8 cellular contexts compared by ENCODE assay signal in the genomic region with DNA sequence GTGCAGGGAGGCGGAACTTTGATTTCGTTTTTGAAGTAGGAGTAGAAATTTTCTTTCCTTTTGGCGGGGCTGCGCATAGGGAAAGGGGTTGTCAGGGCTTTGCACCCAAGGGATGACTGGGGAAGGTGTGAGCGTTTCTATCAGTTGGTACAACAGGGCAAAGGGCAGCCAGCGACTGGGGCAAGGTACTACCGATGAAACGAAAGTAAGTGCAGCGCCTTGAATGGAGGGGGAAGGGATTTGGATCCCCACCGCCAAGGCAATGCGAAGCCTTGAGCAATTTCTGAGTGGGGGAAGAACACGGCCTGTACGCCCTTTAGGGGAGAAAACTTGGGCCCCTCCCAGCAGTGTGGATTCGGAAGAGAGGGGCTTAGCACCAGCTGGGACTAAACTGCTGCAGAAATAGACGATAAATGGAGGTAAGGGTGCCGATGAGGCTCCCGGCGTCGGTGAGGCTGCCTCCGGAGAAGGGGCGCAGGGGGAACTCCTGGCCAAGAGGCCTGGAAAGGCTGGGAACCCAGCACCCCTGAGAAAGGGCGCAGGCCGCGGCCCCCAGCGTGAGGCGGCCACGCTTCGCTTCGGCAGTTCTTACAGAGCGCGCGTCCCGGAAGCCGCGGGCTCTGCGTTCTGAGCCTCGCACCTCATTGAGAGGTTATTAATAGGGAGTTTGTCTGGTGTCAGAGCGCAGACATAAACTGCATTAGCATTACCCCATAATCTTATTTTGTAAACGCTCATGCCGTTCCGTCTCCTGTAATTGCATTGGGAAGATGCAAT.
DNase-seq lines count a peak whose midpoint lies in the region; ATAC-seq lines count a peak whose summit lies in the region.

No MANE protein-coding gene starts in this region.

- WGBS in iPS DF 6.9 (ENCODE audit: insufficient coverage, insufficient read length) = no CpG with 5 or more reads among the region's 41 CpGs

- ATAC-seq in GM19397 (IDR thresholded peaks at IDR 0.05; ENCODE audit: unreplicated experiment) = no peak

- H3K36me3 ChIP-seq in iPS DF 6.9 (ENCODE audit: control insufficient read depth, insufficient read depth, low read length) (no peaks in the 10 kb centered on the region), HAP-1 (replicated peaks) (no peaks in the 10 kb centered on the region)

- peak overlapping the region; percentile 4; the same call in 1 of the 2 replicates for H3K4me3 ChIP-seq in iPS DF 6.9 (ENCODE audit: low read length)
- no peak overlapping the region for H3K4me3 ChIP-seq in HAP-1

- no peaks in the 10 kb centered on the region for H3K9me3 ChIP-seq in iPS DF 6.9 (ENCODE audit: control insufficient read depth, insufficient read depth, low read length)
- no peaks in the 10 kb centered on the region for H3K9me3 ChIP-seq in HAP-1

- H3K27me3 ChIP-seq in iPS DF 6.9 (ENCODE audit: control insufficient read depth, insufficient read depth, low read length) = peaks cover 77% of the 10 kb centered on the region
- H3K27me3 ChIP-seq in HAP-1 (ENCODE audit: low read depth) = peaks cover 46% of the 10 kb centered on the region

- in situ Hi-C loops in HAP-1 (cut with MboI; ENCODE audit: low sequenced_read_pairs) = no loop called here

- DNase-seq in activated CD8-positive, alpha-beta memory T cell treated with anti-CD3 and anti-CD28 coated beads for 24 hours = peak; percentile 73
- no peak for DNase-seq in activated CD8-positive, alpha-beta memory T cell treated with anti-CD3 and anti-CD28 coated beads, Interleukin-2, amount 50 U/mL, for 4 hours
- peak; percentile 24 for DNase-seq in activated T-helper 1 cell treated with Interleukin-2 at 50 U/mL for 16 hours (ENCODE audit: low read depth)
- no peak for DNase-seq in iPS DF 6.9 (ENCODE audit: low read depth, low spot score)
- DNase-seq in stimulated activated CD4-positive, alpha-beta T cell treated with anti-CD3 and anti-CD28 coated beads, Interleukin-4, amount 100 ng/mL, for 1 hour = peak; percentile 45
- no peak for DNase-seq in HAP-1 (ENCODE audit: low spot score in 2 of 2)
- no peak for DNase-seq in NCI-H146 (lab: John Stamatoyannopoulos, UW)

- H3K4me1 ChIP-seq in iPS DF 6.9 (ENCODE audit: control insufficient read depth, insufficient read depth, low read length) (no peaks in the 10 kb centered on the region; the same call in 1 of the 2 replicates), HAP-1 (no peaks in the 10 kb centered on the region)

- no peak overlapping the region for H3K27ac ChIP-seq in iPS DF 6.9 (ENCODE audit: low read length)

Comparison
In these comparisons a context has a peak if more than half of its experiments do, and no peak if none do; other contexts are left out.
1. DNase-seq: peak in activated CD8-positive, alpha-beta memory T cell treated with anti-CD3 and anti-CD28 coated beads for 24 hours (single experiment), activated T-helper 1 cell treated with Interleukin-2 at 50 U/mL for 16 hours (single experiment) and stimulated activated CD4-positive, alpha-beta T cell treated with anti-CD3 and anti-CD28 coated beads, Interleukin-4, amount 100 ng/mL, for 1 hour (single experiment); none in activated CD8-positive, alpha-beta memory T cell treated with anti-CD3 and anti-CD28 coated beads, Interleukin-2, amount 50 U/mL, for 4 hours (single experiment), iPS DF 6.9 (single experiment), HAP-1 (0 of 2) and NCI-H146 (single experiment).